In genomic region chr17:72860778-72861177, GRCh38 we compare ENCODE assay signal across 9 cellular contexts.
"Had no signal": no experiment of that assay in that cellular context is flagged by ENCODE, and none has a peak within 500 bp of the region (broad histone marks: within the 10 kb centered on the region; RNA-seq: fewer than 3 reads in every experiment).

No MANE protein-coding gene starts in this region.

- ATAC-seq: HCT116, HepG2 had no signal

- H3K4me1 ChIP-seq: HAP-1 had no signal

- H3K9me3 Mint-ChIP-seq: HFFc6 had no signal

- H3K36me3 ChIP-seq: HAP-1 had no signal

- H3K4me3 Mint-ChIP-seq: HFFc6, IgD-negative memory B cell had no signal

- H3K27ac Mint-ChIP-seq: HFFc6, IgD-negative memory B cell had no signal

- H3K9ac ChIP-seq: GM23248 had no signal

- H3K4me3 ChIP-seq: GM23248, HAP-1 had no signal

- H2AFZ ChIP-seq: GM23248 had no signal

- DNase-seq: GM23248, GOT3, H7, HFFc6 had no signal

- H3K27ac ChIP-seq: GM23248, HL-60 had no signal

- H3K27me3 Mint-ChIP-seq: IgD-negative memory B cell had no signal

- H3K9me3 ChIP-seq: HAP-1 had no signal
